ENCODE assay signal across 9 cellular contexts in genomic region chr13:99218545-99218944, GRCh38. TPM values are rescaled to one million over a fixed set of nuclear protein-coding genes. Genes with fewer than 3 reads are reported as not detected.
DNase-seq lines count a peak whose midpoint lies in the region; TF ChIP-seq lines count a peak whose summit lies in the region.
"Had no signal": no experiment of that assay in that cellular context is flagged by ENCODE, and none has a peak within 500 bp of the region (broad histone marks: within the 10 kb centered on the region; RNA-seq: fewer than 3 reads in every experiment).

No MANE protein-coding gene starts in this region.

- H3K4me3 Mint-ChIP-seq in nephron = no peak overlapping the region

- no peaks in the 10 kb centered on the region for H3K27me3 ChIP-seq in esophagus muscularis mucosa

- TF ChIP-seq CTCF in esophagus muscularis mucosa (IDR thresholded peaks at IDR 0.05) = peak in 1 of 3 experiments; percentile 7
- TF ChIP-seq CTCF in nephron (IDR thresholded peaks at IDR 0.05; ENCODE audit: unreplicated experiment in 3 of 3) = no peak
- no peak for TF ChIP-seq CTCF in GM13976 (IDR thresholded peaks at IDR 0.05; ENCODE audit: borderline replicate concordance, control extremely low read depth, extremely low read depth, insufficient read depth, missing control alignments)

- H3K4me1 ChIP-seq in esophagus muscularis mucosa = peaks cover 29 to 56% (median 52%) of the 10 kb centered on the region in 4 donors

- in situ Hi-C loops in G401 (cut with HindIII; ENCODE audit: low sequenced_read_pairs) = no loop called here
- in situ Hi-C loops in GM13976 (cut with MboI; ENCODE audit: low sequenced_read_pairs, unreplicated experiment) = no loop called here

- no peaks in the 10 kb centered on the region for H3K9me3 ChIP-seq in esophagus muscularis mucosa

- intact Hi-C loops in esophagus muscularis mucosa (cut with DNase I) = no loop called here

- no peak overlapping the region for H3K4me3 ChIP-seq in esophagus muscularis mucosa

- no peaks in the 10 kb centered on the region for H3K36me3 ChIP-seq in esophagus muscularis mucosa

- no peak for TF ChIP-seq POLR2A in esophagus muscularis mucosa (IDR thresholded peaks at IDR 0.05; ENCODE audit: low read depth)

- peaks cover 8% of the 10 kb centered on the region for H3K9me3 Mint-ChIP-seq in nephron

- H3K4me1 Mint-ChIP-seq in nephron = peaks cover 28% of the 10 kb centered on the region

- no peaks in the 10 kb centered on the region for H3K27me3 Mint-ChIP-seq in nephron (ENCODE audit: low read depth)

- no peak for TF ChIP-seq EP300 in esophagus muscularis mucosa (IDR thresholded peaks at IDR 0.05)

- peaks cover 27% of the 10 kb centered on the region for H3K36me3 Mint-ChIP-seq in nephron (ENCODE audit: low read depth)

- DNase-seq in G401 (ENCODE audit: low spot score) (peak; percentile 31), SHP77 treated with DMSO at 0.1 percent for 48 hours (lab: John Stamatoyannopoulos, UW) (peak; percentile 14), esophagus muscularis mucosa (ENCODE audit: extremely low spot score) (peak; percentile 55), AML-193 (lab: John Stamatoyannopoulos, UW) (no peak), GM13976 (ENCODE audit: low spot score) (no peak), NCI-H69 (lab: John Stamatoyannopoulos, UW) (no peak), DMS153 treated with DMSO at 0.1 percent for 48 hours (lab: John Stamatoyannopoulos, UW; ENCODE audit: unreplicated experiment) (no peak)
- DNase-seq: mesendoderm had no signal

- WGBS in esophagus muscularis mucosa = 14% methylated on average over 6 of the region's 6 CpGs

- peak overlapping the region in 2 of 4 donors; percentile 10 to 30 for H3K27ac ChIP-seq in esophagus muscularis mucosa (replicated peaks in 1 of 4)

- peak overlapping the region in 2 of 3 experiments; percentile 37 to 49 for H3K27ac Mint-ChIP-seq in nephron

RNA-seq across cellular contexts. Expression of gene UBAC2, which starts 17.9 kb away (rescaled TPM):
- 71.1 and 96.0 TPM in 2 replicates for total RNA-seq in G401 (2014; rRNA removed; shearing (Covaris generic))
- 10 to 100 TPM; 42.6 to 62.1 (median 50.9) TPM for total RNA-seq in esophagus muscularis mucosa

RNA-seq across cellular contexts. Expression of gene GPR18, which starts 39.6 kb away (rescaled TPM):
- not detected in 2 replicates for total RNA-seq in G401 (2014; rRNA removed; shearing (Covaris generic))
- not detected for total RNA-seq in esophagus muscularis mucosa

Comparison
In these comparisons a context has a peak if more than half of its experiments do, and no peak if none do; other contexts are left out.
1. DNase-seq: peak in G401 (single experiment), SHP77 treated with DMSO at 0.1 percent for 48 hours (single experiment) and esophagus muscularis mucosa (single experiment); none in AML-193 (0 of 2), GM13976 (single experiment), NCI-H69 (single experiment) and DMS153 treated with DMSO at 0.1 percent for 48 hours (single experiment).